ENCODE assay signal across 8 cellular contexts in genomic region chr11:30585892-30586250, GRCh38. TPM values are rescaled to one million over a fixed set of nuclear protein-coding genes. Genes with fewer than 3 reads are reported as not detected.
A peak's percentile ranks its signal among the peaks of the same experiment; 100 is the strongest.
DNase-seq lines count a peak whose midpoint lies in the region; ATAC-seq and TF ChIP-seq lines count a peak whose summit lies in the region.

No MANE protein-coding gene starts in this region.

- peak overlapping the region in 7 of 10 donors; percentile 41 to 85 (median 73) for H3K4me3 Mint-ChIP-seq in naive thymus-derived CD8-positive, alpha-beta T cell

- H3K36me3 ChIP-seq in esophagus squamous epithelium: no peaks in the 10 kb centered on the region

- peaks cover 4 to 22% (median 15%) of the 10 kb centered on the region in 4 donors for H3K4me1 Mint-ChIP-seq in naive thymus-derived CD8-positive, alpha-beta T cell

- intact Hi-C loops in esophagus squamous epithelium (cut with DNase I): no loop called here

- ATAC-seq in GM21526 (IDR thresholded peaks at IDR 0.05; ENCODE audit: low FRiP score, unreplicated experiment): peak; percentile 20
- ATAC-seq in naive thymus-derived CD8-positive, alpha-beta T cell: peak in 1 of 2 donors; percentile 41

- H3K9me3 ChIP-seq in esophagus squamous epithelium: no peaks in the 10 kb centered on the region

- no peak for TF ChIP-seq CTCF in esophagus squamous epithelium (IDR thresholded peaks at IDR 0.05)

- H3K9me3 Mint-ChIP-seq in naive thymus-derived CD8-positive, alpha-beta T cell: peaks cover 0 to 3% (median 0%) of the 10 kb centered on the region in 9 donors

- peaks cover 28 to 53% (median 39%) of the 10 kb centered on the region in 5 donors for H3K27me3 Mint-ChIP-seq in naive thymus-derived CD8-positive, alpha-beta T cell

- POLR2A ChIA-PET in naive thymus-derived CD8-positive, alpha-beta T cell (lab: Charles Lee): no interaction called here

- H3K4me1 ChIP-seq in esophagus squamous epithelium: peaks cover 0 to 44% (median 17%) of the 10 kb centered on the region in 3 donors

- H3K27me3 ChIP-seq in esophagus squamous epithelium: peaks cover 0 to 46% (median 0%) of the 10 kb centered on the region in 4 donors

- no peak for TF ChIP-seq POLR2A in esophagus squamous epithelium (IDR thresholded peaks at IDR 0.05)

- 0 to 8% methylated on average over 2 to 10 of the region's 42 CpGs for WGBS in esophagus squamous epithelium, 2 donors

- no peaks in the 10 kb centered on the region for H3K36me3 Mint-ChIP-seq in naive thymus-derived CD8-positive, alpha-beta T cell

- peak overlapping the region; percentile 46 to 81 (median 74) for H3K27ac ChIP-seq in esophagus squamous epithelium

- H3K4me3 ChIP-seq in GM08714 (ENCODE audit: low read length) (peak overlapping the region; percentile 9), esophagus squamous epithelium (peak overlapping the region; percentile 55 to 78 (median 70))

- H3K27ac Mint-ChIP-seq in naive thymus-derived CD8-positive, alpha-beta T cell: peak overlapping the region in 1 of 10 donors; percentile 65

- DNase-seq in NCI-H526 (lab: John Stamatoyannopoulos, UW) (peak; percentile 57 to 87), esophagus squamous epithelium (lab: John Stamatoyannopoulos, UW) (no peak), dermis blood vessel endothelial cell (no peak), OCI-M1 (lab: John Stamatoyannopoulos, UW) (no peak)
- DNase-seq in naive thymus-derived CD8-positive, alpha-beta T cell: peak in 1 of 10 donors; percentile 3
- no peak for DNase-seq in stimulated activated CD4-positive, alpha-beta T cell treated with anti-CD3 and anti-CD28 coated beads, Interleukin-12 subunit alpha, Interleukin-12 subunit beta, amount 100 ng/mL, for 4 hours

RNA-seq across cellular contexts. Expression of gene MPPED2, which starts 0.3 kb away (rescaled TPM):
- total RNA-seq in esophagus squamous epithelium: 1 to 10 TPM in 2 of 4 donors, under 1 TPM in 2; 0.49 to 3.2 (median 1.8) TPM
- total RNA-seq in naive thymus-derived CD8-positive, alpha-beta T cell: 1 to 10 TPM; 3.3 to 4.9 TPM
- 1 to 10 TPM in 1 of 3 donors, not detected in 2; 1.4 TPM for polyA plus RNA-seq in naive thymus-derived CD8-positive, alpha-beta T cell
- 0.09 and 0.85 TPM in 2 replicates for total RNA-seq in dermis blood vessel endothelial cell

Comparison
In these comparisons a context has a peak if more than half of its experiments do, and no peak if none do; other contexts are left out.
1. DNase-seq: peak in NCI-H526 (2 of 2); none in esophagus squamous epithelium (single experiment), dermis blood vessel endothelial cell (single experiment), stimulated activated CD4-positive, alpha-beta T cell treated with anti-CD3 and anti-CD28 coated beads, Interleukin-12 subunit alpha, Interleukin-12 subunit beta, amount 100 ng/mL, for 4 hours (single experiment) and OCI-M1 (single experiment).